Comparison of ENCODE assay signal across 11 cellular contexts in the genomic region with DNA sequence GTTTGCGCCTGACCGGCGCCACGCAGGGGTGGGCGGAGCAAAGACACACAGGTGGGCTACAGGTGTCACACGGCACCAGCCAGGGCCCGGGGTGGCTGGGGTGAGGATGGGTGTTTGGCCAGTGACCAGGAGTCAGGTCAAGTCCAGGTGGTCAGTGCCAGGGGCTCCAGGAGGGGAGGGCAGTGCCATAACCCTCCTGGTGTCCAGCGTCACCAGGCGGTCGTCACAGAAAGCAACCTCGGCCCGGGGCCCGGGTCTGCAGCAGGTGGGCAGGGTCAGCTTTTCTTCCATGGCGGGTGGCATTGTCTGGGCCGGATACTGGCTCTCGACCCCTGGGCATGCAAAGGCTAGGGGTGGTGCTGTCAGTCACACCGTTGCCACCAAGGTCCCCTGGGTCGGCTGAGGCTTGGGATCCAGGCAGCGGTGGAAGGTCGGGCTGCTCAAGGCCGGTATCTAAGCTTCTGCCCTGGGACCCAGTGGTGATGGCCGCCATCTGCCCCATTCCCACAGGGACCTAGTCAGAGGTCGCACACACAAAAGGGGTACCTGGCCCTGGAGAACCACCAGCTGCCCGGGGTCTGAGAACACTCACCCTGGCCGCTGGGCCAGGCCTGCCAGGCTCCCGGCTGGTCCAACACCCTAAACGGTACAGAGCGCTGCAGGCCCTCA. TPM values are rescaled to one million over a fixed set of nuclear protein-coding genes. Genes with fewer than 3 reads are reported as not detected.
DNase-seq lines count a peak whose midpoint lies in the region; ATAC-seq and TF ChIP-seq lines count a peak whose summit lies in the region.
"Had no signal": no experiment of that assay in that cellular context is flagged by ENCODE, and none has a peak within 500 bp of the region (broad histone marks: within the 10 kb centered on the region; RNA-seq: fewer than 3 reads in every experiment).

No MANE protein-coding gene starts in this region.

- CTCF ChIA-PET in CD4-positive, alpha-beta memory T cell (lab: Charles Lee; ENCODE audit: partially characterized antibody), result interaction anchor here (1.6 kb wide), 1 partner anchor 16 kb away, joined by 3 read pairs; no protein-coding TSS in a partner anchor
- CTCF ChIA-PET in WTC11 (lab: Charles Lee), result interaction anchor here (1.0 to 3.3 kb wide), 4 partner anchors 12 to 47 kb away, joined by 4 to 13 read pairs (median 4); a partner anchor contains a TSS

- no peaks in the 10 kb centered on the region for H3K9me3 ChIP-seq in CD4-positive, alpha-beta memory T cell (ENCODE audit: control insufficient read depth in 1 of 2, low read length in 2 of 2)
- H3K9me3 ChIP-seq: esophagus squamous epithelium had no signal

- no peaks in the 10 kb centered on the region for H3K36me3 ChIP-seq in CD4-positive, alpha-beta memory T cell (ENCODE audit: insufficient read depth, low read length)
- H3K36me3 ChIP-seq: esophagus squamous epithelium had no signal

- peaks cover 0 to 16% (median 1%) of the 10 kb centered on the region in 4 donors for H3K4me1 Mint-ChIP-seq in CD4-positive, alpha-beta memory T cell
- H3K4me1 Mint-ChIP-seq in WTC11 (peaks cover 10% of the 10 kb centered on the region; the same call in 1 of the 2 replicates), mesothelial cell of epicardium (peaks cover 7% of the 10 kb centered on the region)

- no peaks in the 10 kb centered on the region for H3K36me3 Mint-ChIP-seq in CD4-positive, alpha-beta memory T cell
- H3K36me3 Mint-ChIP-seq in WTC11 (no peaks in the 10 kb centered on the region), mesothelial cell of epicardium (no peaks in the 10 kb centered on the region)

- H3K4me3 ChIP-seq in CD4-positive, alpha-beta memory T cell (ENCODE audit: low read length in 2 of 2), result no peak overlapping the region

- ATAC-seq in WTC11, result no peak
- no peak for ATAC-seq in GM18502 (IDR thresholded peaks at IDR 0.05; ENCODE audit: poor library complexity, unreplicated experiment)

- no peak overlapping the region for H3K27ac ChIP-seq in CD4-positive, alpha-beta memory T cell (ENCODE audit: low read depth, low read length)
- H3K27ac ChIP-seq: esophagus squamous epithelium had no signal

- POLR2A ChIA-PET in CD4-positive, alpha-beta memory T cell (lab: Charles Lee; ENCODE audit: partially characterized antibody), result interaction anchor here (0.9 to 1.9 kb wide), 3 partner anchors 13 to 80 kb away, joined by 3 to 13 read pairs (median 3); a partner anchor contains a TSS
- POLR2A ChIA-PET in WTC11 (lab: Charles Lee), result no interaction called here

- H3K4me3 Mint-ChIP-seq in CD4-positive, alpha-beta memory T cell, result peak overlapping the region in 6 of 8 donors; percentile 29 to 85 (median 44)
- H3K4me3 Mint-ChIP-seq in WTC11, result peak overlapping the region; percentile 72
- H3K4me3 Mint-ChIP-seq in mesothelial cell of epicardium, result peak overlapping the region; percentile 71

- peaks cover 9% of the 10 kb centered on the region for H3K4me1 ChIP-seq in CD4-positive, alpha-beta memory T cell (ENCODE audit: insufficient read depth, low read length)

- intact Hi-C loops in CD4-positive, alpha-beta memory T cell (cut with micrococcal nuclease), result loop anchor here (2.0 kb wide), 1 partner anchor 23 kb away; a partner anchor contains a TSS

- peaks cover 0 to 2% (median 0%) of the 10 kb centered on the region in 8 donors for H3K9me3 Mint-ChIP-seq in CD4-positive, alpha-beta memory T cell
- H3K9me3 Mint-ChIP-seq in WTC11 (no peaks in the 10 kb centered on the region), mesothelial cell of epicardium (no peaks in the 10 kb centered on the region)
- H3K9me3 Mint-ChIP-seq: activated naive CD4-positive, alpha-beta T cell treated with anti-CD3 and anti-CD28 coated beads, Interleukin-2, amount 50 U/mL, for 72 hours had no signal

- peaks cover 0 to 4% of the 10 kb centered on the region in 2 donors for H3K27me3 Mint-ChIP-seq in CD4-positive, alpha-beta memory T cell
- peaks cover 25% of the 10 kb centered on the region for H3K27me3 Mint-ChIP-seq in WTC11 (ENCODE audit: low read depth)
- H3K27me3 Mint-ChIP-seq in mesothelial cell of epicardium (ENCODE audit: low read depth), result peaks cover 50% of the 10 kb centered on the region

- TF ChIP-seq CTCF in WTC11 (IDR thresholded peaks at IDR 0.05), result no peak
- no peak for TF ChIP-seq CTCF in mesothelial cell of epicardium (IDR thresholded peaks at IDR 0.05; ENCODE audit: unreplicated experiment)

- peak overlapping the region in 1 of 7 donors; percentile 46 for H3K27ac Mint-ChIP-seq in CD4-positive, alpha-beta memory T cell
- H3K27ac Mint-ChIP-seq in WTC11, result no peak overlapping the region
- H3K27ac Mint-ChIP-seq in mesothelial cell of epicardium, result no peak overlapping the region
- H3K27ac Mint-ChIP-seq: activated naive CD4-positive, alpha-beta T cell treated with anti-CD3 and anti-CD28 coated beads, Interleukin-2, amount 50 U/mL, for 72 hours had no signal

- DNase-seq in AG08396 (ENCODE audit: low spot score), result peak; percentile 4
- DNase-seq in CD4-positive, alpha-beta memory T cell, result no peak
- DNase-seq in WTC11 (ENCODE audit: low spot score), result no peak
- no peak for DNase-seq in mesothelial cell of epicardium (ENCODE audit: low spot score in 2 of 2, unreplicated experiment in 2 of 2)
- no peak for DNase-seq in NCI-H510A treated with DMSO at 0.1 percent for 48 hours (lab: John Stamatoyannopoulos, UW)
- DNase-seq in NCI-H2107 treated with DMSO at 0.1 percent for 48 hours (lab: John Stamatoyannopoulos, UW; ENCODE audit: unreplicated experiment), result no peak
- DNase-seq: esophagus squamous epithelium, NCI-H1092 had no signal

- no peaks in the 10 kb centered on the region for H3K27me3 ChIP-seq in CD4-positive, alpha-beta memory T cell (ENCODE audit: insufficient read depth, low read length)

TF ChIP-seq in WTC11, 78 proteins besides CTCF, POLR2A, EP300 and RAD21:
- TF ChIP-seq ETV6 (CRISPR knock-in tag; IDR thresholded peaks at IDR 0.05), result no peak
- TF ChIP-seq, protein P1, sequence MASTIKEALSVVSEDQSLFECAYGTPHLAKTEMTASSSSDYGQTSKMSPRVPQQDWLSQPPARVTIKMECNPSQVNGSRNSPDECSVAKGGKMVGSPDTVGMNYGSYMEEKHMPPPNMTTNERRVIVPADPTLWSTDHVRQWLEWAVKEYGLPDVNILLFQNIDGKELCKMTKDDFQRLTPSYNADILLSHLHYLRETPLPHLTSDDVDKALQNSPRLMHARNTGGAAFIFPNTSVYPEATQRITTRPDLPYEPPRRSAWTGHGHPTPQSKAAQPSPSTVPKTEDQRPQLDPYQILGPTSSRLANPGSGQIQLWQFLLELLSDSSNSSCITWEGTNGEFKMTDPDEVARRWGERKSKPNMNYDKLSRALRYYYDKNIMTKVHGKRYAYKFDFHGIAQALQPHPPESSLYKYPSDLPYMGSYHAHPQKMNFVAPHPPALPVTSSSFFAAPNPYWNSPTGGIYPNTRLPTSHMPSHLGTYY (CRISPR knock-in tag; IDR thresholded peaks at IDR 0.05), result no peak
- no peak for TF ChIP-seq HMGA2 (CRISPR knock-in tag; IDR thresholded peaks at IDR 0.05)
- TF ChIP-seq, protein P2, sequence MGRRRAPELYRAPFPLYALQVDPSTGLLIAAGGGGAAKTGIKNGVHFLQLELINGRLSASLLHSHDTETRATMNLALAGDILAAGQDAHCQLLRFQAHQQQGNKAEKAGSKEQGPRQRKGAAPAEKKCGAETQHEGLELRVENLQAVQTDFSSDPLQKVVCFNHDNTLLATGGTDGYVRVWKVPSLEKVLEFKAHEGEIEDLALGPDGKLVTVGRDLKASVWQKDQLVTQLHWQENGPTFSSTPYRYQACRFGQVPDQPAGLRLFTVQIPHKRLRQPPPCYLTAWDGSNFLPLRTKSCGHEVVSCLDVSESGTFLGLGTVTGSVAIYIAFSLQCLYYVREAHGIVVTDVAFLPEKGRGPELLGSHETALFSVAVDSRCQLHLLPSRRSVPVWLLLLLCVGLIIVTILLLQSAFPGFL (CRISPR knock-in tag; IDR thresholded peaks at IDR 0.05; ENCODE audit: borderline replicate concordance), result no peak
- TF ChIP-seq, protein P3, sequence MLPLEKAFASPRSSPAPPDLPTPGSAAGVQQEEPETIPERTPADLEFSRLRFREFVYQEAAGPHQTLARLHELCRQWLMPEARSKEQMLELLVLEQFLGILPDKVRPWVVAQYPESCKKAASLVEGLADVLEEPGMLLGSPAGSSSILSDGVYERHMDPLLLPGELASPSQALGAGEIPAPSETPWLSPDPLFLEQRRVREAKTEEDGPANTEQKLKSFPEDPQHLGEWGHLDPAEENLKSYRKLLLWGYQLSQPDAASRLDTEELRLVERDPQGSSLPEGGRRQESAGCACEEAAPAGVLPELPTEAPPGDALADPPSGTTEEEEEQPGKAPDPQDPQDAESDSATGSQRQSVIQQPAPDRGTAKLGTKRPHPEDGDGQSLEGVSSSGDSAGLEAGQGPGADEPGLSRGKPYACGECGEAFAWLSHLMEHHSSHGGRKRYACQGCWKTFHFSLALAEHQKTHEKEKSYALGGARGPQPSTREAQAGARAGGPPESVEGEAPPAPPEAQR (CRISPR knock-in tag; IDR thresholded peaks at IDR 0.05), result no peak
- TF ChIP-seq CREB1 (CRISPR knock-in tag; IDR thresholded peaks at IDR 0.05), result no peak

RNA-seq across cellular contexts. Expression of a gene that starts 1.8 kb away (rescaled TPM):
- total RNA-seq in CD4-positive, alpha-beta memory T cell, result 1 to 10 TPM; 2.7 to 2.9 TPM
- 1 to 10 TPM in 1 of 2 donors, under 1 TPM in 1; 0.72 to 1.3 TPM for polyA plus RNA-seq in CD4-positive, alpha-beta memory T cell
- total RNA-seq in WTC11 (2021) (30.4 to 37.5 TPM (median 34.9 TPM) in 3 replicates), mesothelial cell of epicardium (5.4 to 6.2 TPM (median 5.4 TPM) in 3 replicates)
- total RNA-seq: skeletal muscle tissue had no signal

RNA-seq across cellular contexts. Expression of a gene that starts 17.1 kb away (rescaled TPM):
- total RNA-seq in CD4-positive, alpha-beta memory T cell, result 100 to 1,000 TPM; 112 to 114 TPM
- polyA plus RNA-seq in CD4-positive, alpha-beta memory T cell, result 10 to 100 TPM; 12.7 to 34.6 TPM
- total RNA-seq in WTC11 (2021), result 90.6 to 120 TPM (median 113 TPM) in 3 replicates
- total RNA-seq in mesothelial cell of epicardium, result 110 to 117 TPM (median 112 TPM) in 3 replicates

RNA-seq across cellular contexts. Expression of a gene that starts 23.5 kb away (rescaled TPM):
- 100 to 1,000 TPM; 128 to 132 TPM for total RNA-seq in CD4-positive, alpha-beta memory T cell
- polyA plus RNA-seq in CD4-positive, alpha-beta memory T cell, result 100 to 1,000 TPM; 202 to 209 TPM
- 150 to 158 TPM (median 150 TPM) in 3 replicates for total RNA-seq in WTC11 (2021)
- total RNA-seq in mesothelial cell of epicardium, result 97.2 to 98.8 TPM (median 97.4 TPM) in 3 replicates

RNA-seq across cellular contexts. Expression of a gene that starts 33.8 kb away (rescaled TPM):
- total RNA-seq in CD4-positive, alpha-beta memory T cell, result 1 to 10 TPM; 3.5 to 3.7 TPM
- under 1 TPM in 1 of 2 donors, not detected in 1; 0.53 TPM for polyA plus RNA-seq in CD4-positive, alpha-beta memory T cell
- total RNA-seq in WTC11 (2021) (20.0 to 28.1 TPM (median 27.1 TPM) in 3 replicates), mesothelial cell of epicardium (63.8 to 70.3 TPM (median 65.4 TPM) in 3 replicates)

RNA-seq across cellular contexts. Expression of a gene that starts 57.8 kb away (rescaled TPM):
- total RNA-seq in CD4-positive, alpha-beta memory T cell, result 1 to 10 TPM; 1.8 to 2.8 TPM
- not detected for polyA plus RNA-seq in CD4-positive, alpha-beta memory T cell
- total RNA-seq in WTC11 (2021) (6.6 to 8.8 TPM (median 8.0 TPM) in 3 replicates), mesothelial cell of epicardium (16.7 to 18.3 TPM (median 17.3 TPM) in 3 replicates)
